In the genomic region with DNA sequence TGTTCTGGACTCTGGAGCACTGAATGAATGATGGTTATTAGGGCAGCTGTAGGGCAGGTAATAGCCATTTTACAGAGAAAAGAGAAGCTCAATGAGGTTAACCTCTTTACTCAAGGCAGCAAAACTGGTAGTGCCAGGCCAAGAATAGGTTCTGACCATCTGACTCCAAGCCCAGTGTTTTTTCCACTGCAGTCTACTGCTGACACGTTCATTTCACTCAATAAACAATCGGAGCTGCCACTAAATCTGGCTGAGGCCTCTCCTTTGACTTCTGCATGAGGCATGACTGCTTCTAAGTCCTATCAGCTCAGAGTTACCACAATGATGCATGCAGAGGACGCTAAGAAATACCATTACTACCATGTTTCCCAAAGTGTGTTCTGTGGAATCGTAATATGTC, we compare ENCODE assay signal across 23 cellular contexts.
"Had no signal": no experiment of that assay in that cellular context is flagged by ENCODE, and none has a peak within 500 bp of the region (broad histone marks: within the 10 kb centered on the region; RNA-seq: fewer than 3 reads in every experiment).

No MANE protein-coding gene starts in this region.

- H3K27ac ChIP-seq: SJCRH30 had no signal

- H3K4me3 ChIP-seq: MG63, SJCRH30 had no signal

- H3K36me3 ChIP-seq: MG63, SJCRH30 had no signal

- DNase-seq: IMR-90, Karpas-422, KG1, MG63, NCI-H1092, NCI-H1105 treated with DMSO at 0.1 percent for 48 hours, NCI-H1417 treated with DMSO at 0.1 percent for 48 hours, NCI-H146, NCI-H1694 treated with DMSO at 0.1 percent for 48 hours, NCI-H1930, NCI-H2081, NCI-H2107, NCI-H226, NCI-H446, NCI-H510A, NCI-H524 treated with DMSO at 0.1 percent for 48 hours, NCI-H69, NCI-H774, RPMI8226, SHP77 treated with DMSO at 0.1 percent for 48 hours, SJCRH30 had no signal

- H3K27me3 ChIP-seq: MG63, SJCRH30 had no signal

- H3K9me3 ChIP-seq: MG63, SJCRH30 had no signal

- ATAC-seq: HepG2, SK-N-SH treated with all-trans-retinoic acid at 6 μM for 48 hours had no signal
